In the genomic region with DNA sequence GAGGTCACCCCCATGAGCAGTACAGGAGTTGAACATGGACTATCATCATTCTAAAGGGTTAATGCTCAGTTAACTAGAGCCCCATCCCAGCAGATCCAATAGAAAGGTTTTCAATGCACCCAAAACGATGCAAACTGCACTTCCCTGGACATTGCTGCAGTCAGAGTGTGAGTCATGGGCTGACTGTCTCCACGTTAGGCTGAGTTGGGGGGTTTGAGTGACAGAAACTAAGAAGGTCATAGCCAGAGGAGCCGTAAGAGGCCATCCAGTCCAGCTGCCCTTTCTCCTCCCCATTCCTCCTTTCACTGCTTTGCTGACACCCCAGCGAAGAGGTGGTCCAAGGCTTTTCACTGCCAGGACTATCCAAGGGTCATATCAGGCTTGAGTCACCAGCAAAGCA, we compare ENCODE assay signal across 1 cellular context.
A peak's percentile ranks its signal among the peaks of the same experiment; 100 is the strongest.
TF ChIP-seq lines count a peak whose summit lies in the region.

No MANE protein-coding gene starts in this region.

TF ChIP-seq in K562, 482 proteins besides CTCF, POLR2A, EP300 and RAD21:
- no peak for TF ChIP-seq FOS (IDR thresholded peaks at IDR 0.05; ENCODE audit: extremely low read depth, insufficient read length)
- TF ChIP-seq, protein P1, sequence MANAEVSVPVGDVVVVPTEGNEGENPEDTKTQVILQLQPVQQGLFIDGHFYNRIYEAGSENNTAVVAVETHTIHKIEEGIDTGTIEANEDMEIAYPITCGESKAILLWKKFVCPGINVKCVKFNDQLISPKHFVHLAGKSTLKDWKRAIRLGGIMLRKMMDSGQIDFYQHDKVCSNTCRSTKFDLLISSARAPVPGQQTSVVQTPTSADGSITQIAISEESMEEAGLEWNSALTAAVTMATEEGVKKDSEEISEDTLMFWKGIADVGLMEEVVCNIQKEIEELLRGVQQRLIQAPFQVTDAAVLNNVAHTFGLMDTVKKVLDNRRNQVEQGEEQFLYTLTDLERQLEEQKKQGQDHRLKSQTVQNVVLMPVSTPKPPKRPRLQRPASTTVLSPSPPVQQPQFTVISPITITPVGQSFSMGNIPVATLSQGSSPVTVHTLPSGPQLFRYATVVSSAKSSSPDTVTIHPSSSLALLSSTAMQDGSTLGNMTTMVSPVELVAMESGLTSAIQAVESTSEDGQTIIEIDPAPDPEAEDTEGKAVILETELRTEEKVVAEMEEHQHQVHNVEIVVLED (CRISPR knock-in tag; IDR thresholded peaks at IDR 0.05): no peak
- 0 out of 2 replicates have a peak, but pooled peaks have one; percentile 15 for TF ChIP-seq ZBTB7A (IDR thresholded peaks at IDR 0.05; ENCODE audit: borderline replicate concordance, control insufficient read depth, low read depth, low read length)
- peak; percentile 62 for TF ChIP-seq MEIS2 (IDR thresholded peaks at IDR 0.05; ENCODE audit: partially characterized antibody)
- TF ChIP-seq HLTF (IDR thresholded peaks at IDR 0.05): no peak
- TF ChIP-seq, protein P2, sequence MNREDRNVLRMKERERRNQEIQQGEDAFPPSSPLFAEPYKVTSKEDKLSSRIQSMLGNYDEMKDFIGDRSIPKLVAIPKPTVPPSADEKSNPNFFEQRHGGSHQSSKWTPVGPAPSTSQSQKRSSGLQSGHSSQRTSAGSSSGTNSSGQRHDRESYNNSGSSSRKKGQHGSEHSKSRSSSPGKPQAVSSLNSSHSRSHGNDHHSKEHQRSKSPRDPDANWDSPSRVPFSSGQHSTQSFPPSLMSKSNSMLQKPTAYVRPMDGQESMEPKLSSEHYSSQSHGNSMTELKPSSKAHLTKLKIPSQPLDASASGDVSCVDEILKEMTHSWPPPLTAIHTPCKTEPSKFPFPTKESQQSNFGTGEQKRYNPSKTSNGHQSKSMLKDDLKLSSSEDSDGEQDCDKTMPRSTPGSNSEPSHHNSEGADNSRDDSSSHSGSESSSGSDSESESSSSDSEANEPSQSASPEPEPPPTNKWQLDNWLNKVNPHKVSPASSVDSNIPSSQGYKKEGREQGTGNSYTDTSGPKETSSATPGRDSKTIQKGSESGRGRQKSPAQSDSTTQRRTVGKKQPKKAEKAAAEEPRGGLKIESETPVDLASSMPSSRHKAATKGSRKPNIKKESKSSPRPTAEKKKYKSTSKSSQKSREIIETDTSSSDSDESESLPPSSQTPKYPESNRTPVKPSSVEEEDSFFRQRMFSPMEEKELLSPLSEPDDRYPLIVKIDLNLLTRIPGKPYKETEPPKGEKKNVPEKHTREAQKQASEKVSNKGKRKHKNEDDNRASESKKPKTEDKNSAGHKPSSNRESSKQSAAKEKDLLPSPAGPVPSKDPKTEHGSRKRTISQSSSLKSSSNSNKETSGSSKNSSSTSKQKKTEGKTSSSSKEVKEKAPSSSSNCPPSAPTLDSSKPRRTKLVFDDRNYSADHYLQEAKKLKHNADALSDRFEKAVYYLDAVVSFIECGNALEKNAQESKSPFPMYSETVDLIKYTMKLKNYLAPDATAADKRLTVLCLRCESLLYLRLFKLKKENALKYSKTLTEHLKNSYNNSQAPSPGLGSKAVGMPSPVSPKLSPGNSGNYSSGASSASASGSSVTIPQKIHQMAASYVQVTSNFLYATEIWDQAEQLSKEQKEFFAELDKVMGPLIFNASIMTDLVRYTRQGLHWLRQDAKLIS (CRISPR knock-in tag; IDR thresholded peaks at IDR 0.05): no peak
- TF ChIP-seq, protein P3, sequence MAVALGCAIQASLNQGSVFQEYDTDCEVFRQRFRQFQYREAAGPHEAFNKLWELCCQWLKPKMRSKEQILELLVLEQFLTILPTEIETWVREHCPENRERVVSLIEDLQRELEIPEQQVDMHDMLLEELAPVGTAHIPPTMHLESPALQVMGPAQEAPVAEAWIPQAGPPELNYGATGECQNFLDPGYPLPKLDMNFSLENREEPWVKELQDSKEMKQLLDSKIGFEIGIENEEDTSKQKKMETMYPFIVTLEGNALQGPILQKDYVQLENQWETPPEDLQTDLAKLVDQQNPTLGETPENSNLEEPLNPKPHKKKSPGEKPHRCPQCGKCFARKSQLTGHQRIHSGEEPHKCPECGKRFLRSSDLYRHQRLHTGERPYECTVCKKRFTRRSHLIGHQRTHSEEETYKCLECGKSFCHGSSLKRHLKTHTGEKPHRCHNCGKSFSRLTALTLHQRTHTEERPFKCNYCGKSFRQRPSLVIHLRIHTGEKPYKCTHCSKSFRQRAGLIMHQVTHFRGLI (CRISPR knock-in tag; IDR thresholded peaks at IDR 0.05): no peak
- no peak for TF ChIP-seq FOXA1 (IDR thresholded peaks at IDR 0.05; ENCODE audit: borderline replicate concordance)
- TF ChIP-seq PRPF4 (IDR thresholded peaks at IDR 0.05; ENCODE audit: insufficient read depth, low read depth, low read length, poor library complexity, severe bottlenecking): no peak
- no peak for TF ChIP-seq MEF2A (IDR thresholded peaks at IDR 0.05; ENCODE audit: control insufficient read depth, low read depth, low read length)
- no peak for TF ChIP-seq HNRNPK (IDR thresholded peaks at IDR 0.05; ENCODE audit: low read depth, low read length, poor library complexity, severe bottlenecking)
- peak; percentile 51 for TF ChIP-seq JUND (IDR thresholded peaks at IDR 0.05; ENCODE audit: borderline replicate concordance, low read depth, low read length)
- peak; percentile 17; the same call in 1 of the 3 replicates for TF ChIP-seq JUND (tag; IDR thresholded peaks at IDR 0.05; ENCODE audit: borderline replicate concordance, low read depth, low read length)
- TF ChIP-seq ZNF586 (CRISPR knock-in tag; conservative IDR thresholded peaks at IDR 0.05): no peak
- no peak for TF ChIP-seq GABPB1 (CRISPR knock-in tag; IDR thresholded peaks at IDR 0.05)
- no peak for TF ChIP-seq STAG1 (CRISPR knock-in tag; IDR thresholded peaks at IDR 0.05; ENCODE audit: borderline replicate concordance)
- no peak for TF ChIP-seq SETDB1 (IDR thresholded peaks at IDR 0.05; ENCODE audit: low read length)
- TF ChIP-seq ZNF217 (CRISPR knock-in tag; IDR thresholded peaks at IDR 0.05): no peak
- TF ChIP-seq SPI1 (IDR thresholded peaks at IDR 0.05; ENCODE audit: borderline replicate concordance, low read depth, low read length): no peak
- TF ChIP-seq NFIX (CRISPR knock-in tag; IDR thresholded peaks at IDR 0.05; ENCODE audit: low read depth): no peak
- TF ChIP-seq PTTG1 (tag; IDR thresholded peaks at IDR 0.05; ENCODE audit: low read depth): no peak
- TF ChIP-seq ESRRB (CRISPR knock-in tag; IDR thresholded peaks at IDR 0.05; ENCODE audit: borderline replicate concordance): no peak
- TF ChIP-seq, protein P4, sequence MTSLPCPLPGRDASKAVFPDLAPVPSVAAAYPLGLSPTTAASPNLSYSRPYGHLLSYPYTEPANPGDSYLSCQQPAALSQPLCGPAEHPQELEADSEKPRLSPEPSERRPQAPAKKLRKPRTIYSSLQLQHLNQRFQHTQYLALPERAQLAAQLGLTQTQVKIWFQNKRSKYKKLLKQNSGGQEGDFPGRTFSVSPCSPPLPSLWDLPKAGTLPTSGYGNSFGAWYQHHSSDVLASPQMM (CRISPR knock-in tag; IDR thresholded peaks at IDR 0.05): no peak
- TF ChIP-seq DACH1 (IDR thresholded peaks at IDR 0.05; ENCODE audit: partially characterized antibody): no peak
- TF ChIP-seq NRF1 (conservative IDR thresholded peaks at IDR 0.05 in 1 of 2, IDR thresholded peaks at IDR 0.05 in 1 of 2): 0 out of 4 replicates have a peak, but pooled peaks of 1 of the 2 experiments have one; percentile 29
- TF ChIP-seq, protein P5, sequence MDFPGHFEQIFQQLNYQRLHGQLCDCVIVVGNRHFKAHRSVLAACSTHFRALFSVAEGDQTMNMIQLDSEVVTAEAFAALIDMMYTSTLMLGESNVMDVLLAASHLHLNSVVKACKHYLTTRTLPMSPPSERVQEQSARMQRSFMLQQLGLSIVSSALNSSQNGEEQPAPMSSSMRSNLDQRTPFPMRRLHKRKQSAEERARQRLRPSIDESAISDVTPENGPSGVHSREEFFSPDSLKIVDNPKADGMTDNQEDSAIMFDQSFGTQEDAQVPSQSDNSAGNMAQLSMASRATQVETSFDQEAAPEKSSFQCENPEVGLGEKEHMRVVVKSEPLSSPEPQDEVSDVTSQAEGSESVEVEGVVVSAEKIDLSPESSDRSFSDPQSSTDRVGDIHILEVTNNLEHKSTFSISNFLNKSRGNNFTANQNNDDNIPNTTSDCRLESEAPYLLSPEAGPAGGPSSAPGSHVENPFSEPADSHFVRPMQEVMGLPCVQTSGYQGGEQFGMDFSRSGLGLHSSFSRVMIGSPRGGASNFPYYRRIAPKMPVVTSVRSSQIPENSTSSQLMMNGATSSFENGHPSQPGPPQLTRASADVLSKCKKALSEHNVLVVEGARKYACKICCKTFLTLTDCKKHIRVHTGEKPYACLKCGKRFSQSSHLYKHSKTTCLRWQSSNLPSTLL (IDR thresholded peaks at IDR 0.05): no peak
- no peak for TF ChIP-seq HDGF (IDR thresholded peaks at IDR 0.05)
- peak; percentile 77 for TF ChIP-seq FOSL1 (tag; conservative IDR thresholded peaks at IDR 0.05)
- no peak for TF ChIP-seq TAF1 (IDR thresholded peaks at IDR 0.05; ENCODE audit: control insufficient read depth, extremely low read depth, insufficient read depth, low read length, severe bottlenecking)
- TF ChIP-seq, protein P6, sequence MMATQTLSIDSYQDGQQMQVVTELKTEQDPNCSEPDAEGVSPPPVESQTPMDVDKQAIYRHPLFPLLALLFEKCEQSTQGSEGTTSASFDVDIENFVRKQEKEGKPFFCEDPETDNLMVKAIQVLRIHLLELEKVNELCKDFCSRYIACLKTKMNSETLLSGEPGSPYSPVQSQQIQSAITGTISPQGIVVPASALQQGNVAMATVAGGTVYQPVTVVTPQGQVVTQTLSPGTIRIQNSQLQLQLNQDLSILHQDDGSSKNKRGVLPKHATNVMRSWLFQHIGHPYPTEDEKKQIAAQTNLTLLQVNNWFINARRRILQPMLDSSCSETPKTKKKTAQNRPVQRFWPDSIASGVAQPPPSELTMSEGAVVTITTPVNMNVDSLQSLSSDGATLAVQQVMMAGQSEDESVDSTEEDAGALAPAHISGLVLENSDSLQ (IDR thresholded peaks at IDR 0.05): peak; percentile 90
- no peak for TF ChIP-seq ZNF79 (CRISPR knock-in tag; IDR thresholded peaks at IDR 0.05; ENCODE audit: low read depth)
- no peak for TF ChIP-seq RBM14 (IDR thresholded peaks at IDR 0.05; ENCODE audit: borderline replicate concordance, insufficient read depth, low read depth, low read length)
- no peak for TF ChIP-seq ERF (CRISPR knock-in tag; IDR thresholded peaks at IDR 0.05)
- TF ChIP-seq, protein P7, sequence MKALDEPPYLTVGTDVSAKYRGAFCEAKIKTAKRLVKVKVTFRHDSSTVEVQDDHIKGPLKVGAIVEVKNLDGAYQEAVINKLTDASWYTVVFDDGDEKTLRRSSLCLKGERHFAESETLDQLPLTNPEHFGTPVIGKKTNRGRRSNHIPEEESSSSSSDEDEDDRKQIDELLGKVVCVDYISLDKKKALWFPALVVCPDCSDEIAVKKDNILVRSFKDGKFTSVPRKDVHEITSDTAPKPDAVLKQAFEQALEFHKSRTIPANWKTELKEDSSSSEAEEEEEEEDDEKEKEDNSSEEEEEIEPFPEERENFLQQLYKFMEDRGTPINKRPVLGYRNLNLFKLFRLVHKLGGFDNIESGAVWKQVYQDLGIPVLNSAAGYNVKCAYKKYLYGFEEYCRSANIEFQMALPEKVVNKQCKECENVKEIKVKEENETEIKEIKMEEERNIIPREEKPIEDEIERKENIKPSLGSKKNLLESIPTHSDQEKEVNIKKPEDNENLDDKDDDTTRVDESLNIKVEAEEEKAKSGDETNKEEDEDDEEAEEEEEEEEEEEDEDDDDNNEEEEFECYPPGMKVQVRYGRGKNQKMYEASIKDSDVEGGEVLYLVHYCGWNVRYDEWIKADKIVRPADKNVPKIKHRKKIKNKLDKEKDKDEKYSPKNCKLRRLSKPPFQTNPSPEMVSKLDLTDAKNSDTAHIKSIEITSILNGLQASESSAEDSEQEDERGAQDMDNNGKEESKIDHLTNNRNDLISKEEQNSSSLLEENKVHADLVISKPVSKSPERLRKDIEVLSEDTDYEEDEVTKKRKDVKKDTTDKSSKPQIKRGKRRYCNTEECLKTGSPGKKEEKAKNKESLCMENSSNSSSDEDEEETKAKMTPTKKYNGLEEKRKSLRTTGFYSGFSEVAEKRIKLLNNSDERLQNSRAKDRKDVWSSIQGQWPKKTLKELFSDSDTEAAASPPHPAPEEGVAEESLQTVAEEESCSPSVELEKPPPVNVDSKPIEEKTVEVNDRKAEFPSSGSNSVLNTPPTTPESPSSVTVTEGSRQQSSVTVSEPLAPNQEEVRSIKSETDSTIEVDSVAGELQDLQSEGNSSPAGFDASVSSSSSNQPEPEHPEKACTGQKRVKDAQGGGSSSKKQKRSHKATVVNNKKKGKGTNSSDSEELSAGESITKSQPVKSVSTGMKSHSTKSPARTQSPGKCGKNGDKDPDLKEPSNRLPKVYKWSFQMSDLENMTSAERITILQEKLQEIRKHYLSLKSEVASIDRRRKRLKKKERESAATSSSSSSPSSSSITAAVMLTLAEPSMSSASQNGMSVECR (CRISPR knock-in tag; IDR thresholded peaks at IDR 0.05): no peak
- TF ChIP-seq NR3C1 (CRISPR knock-in tag; IDR thresholded peaks at IDR 0.05): no peak
- no peak for TF ChIP-seq RAD51 (IDR thresholded peaks at IDR 0.05; ENCODE audit: borderline replicate concordance, low read depth)
- TF ChIP-seq, protein P8, sequence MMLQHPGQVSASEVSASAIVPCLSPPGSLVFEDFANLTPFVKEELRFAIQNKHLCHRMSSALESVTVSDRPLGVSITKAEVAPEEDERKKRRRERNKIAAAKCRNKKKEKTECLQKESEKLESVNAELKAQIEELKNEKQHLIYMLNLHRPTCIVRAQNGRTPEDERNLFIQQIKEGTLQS (IDR thresholded peaks at IDR 0.05): peak; percentile 66
- TF ChIP-seq, protein P8 (CRISPR knock-in tag; conservative IDR thresholded peaks at IDR 0.05): no peak
- TF ChIP-seq MAFK (IDR thresholded peaks at IDR 0.05; ENCODE audit: low read length): no peak
- no peak for TF ChIP-seq HNRNPUL1 (IDR thresholded peaks at IDR 0.05; ENCODE audit: low read length)
- TF ChIP-seq U2AF2 (optimal IDR thresholded peaks at IDR 0.05; ENCODE audit: low read depth, low read length): no peak
- TF ChIP-seq, protein P9, sequence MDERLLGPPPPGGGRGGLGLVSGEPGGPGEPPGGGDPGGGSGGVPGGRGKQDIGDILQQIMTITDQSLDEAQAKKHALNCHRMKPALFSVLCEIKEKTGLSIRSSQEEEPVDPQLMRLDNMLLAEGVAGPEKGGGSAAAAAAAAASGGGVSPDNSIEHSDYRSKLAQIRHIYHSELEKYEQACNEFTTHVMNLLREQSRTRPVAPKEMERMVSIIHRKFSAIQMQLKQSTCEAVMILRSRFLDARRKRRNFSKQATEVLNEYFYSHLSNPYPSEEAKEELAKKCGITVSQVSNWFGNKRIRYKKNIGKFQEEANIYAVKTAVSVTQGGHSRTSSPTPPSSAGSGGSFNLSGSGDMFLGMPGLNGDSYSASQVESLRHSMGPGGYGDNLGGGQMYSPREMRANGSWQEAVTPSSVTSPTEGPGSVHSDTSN (CRISPR knock-in tag; IDR thresholded peaks at IDR 0.05; ENCODE audit: low read depth): no peak
- TF ChIP-seq, protein P9 (tag; conservative IDR thresholded peaks at IDR 0.05; ENCODE audit: low read depth): 0 out of 2 replicates have a peak, but pooled peaks have one; percentile 21
